ENCODE assay signal across 25 cellular contexts in the genomic region with DNA sequence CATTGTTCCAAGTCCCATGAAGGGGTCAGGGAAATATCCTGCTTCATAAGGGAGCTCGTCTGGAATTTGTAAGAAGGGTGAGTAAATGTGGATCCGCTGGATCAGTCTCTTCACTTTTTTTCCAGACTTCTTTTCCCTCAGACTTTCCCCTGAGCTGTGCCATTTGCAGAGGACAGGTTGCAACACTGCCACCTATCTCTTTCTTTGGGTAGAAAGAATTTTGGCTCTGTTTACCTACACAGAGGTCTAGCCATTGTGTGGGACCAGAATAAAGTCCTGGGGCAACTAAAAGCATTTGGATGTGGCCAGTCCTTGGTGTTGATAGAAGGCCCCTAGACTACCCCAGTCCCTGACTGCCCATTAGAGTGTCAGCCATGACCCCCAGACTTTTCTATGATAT.
A peak's percentile ranks its signal among the peaks of the same experiment; 100 is the strongest.
DNase-seq lines count a peak whose midpoint lies in the region; FAIRE-seq and TF ChIP-seq lines count a peak whose summit lies in the region.
"Had no signal": no experiment of that assay in that cellular context is flagged by ENCODE, and none has a peak within 500 bp of the region (broad histone marks: within the 10 kb centered on the region; RNA-seq: fewer than 3 reads in every experiment).

No MANE protein-coding gene starts in this region.

- TF ChIP-seq CTCF in LNCaP clone FGC (IDR thresholded peaks at IDR 0.05; ENCODE audit: control insufficient read depth, extremely low read depth, insufficient read depth) (peak; percentile 30), bronchial epithelial cell (IDR thresholded peaks at IDR 0.05; ENCODE audit: insufficient read depth, low read length, severe bottlenecking) (peak; percentile 4), neural progenitor cell (IDR thresholded peaks at IDR 0.05) (peak; percentile 30), esophagus squamous epithelium (IDR thresholded peaks at IDR 0.05) (no peak)

- H4K20me1 ChIP-seq in neural progenitor cell (ENCODE audit: low read depth) = no peaks in the 10 kb centered on the region

- H3K4me1 Mint-ChIP-seq in neural progenitor cell = peaks cover 11% of the 10 kb centered on the region
- H3K4me1 Mint-ChIP-seq: activated naive CD8-positive, alpha-beta T cell treated with anti-CD3 and anti-CD28 coated beads, Interleukin-2, amount 10 ng/mL, durations not matched to agents 7 days and 5 days; natural killer cell; stimulated activated memory B cell treated with anti-CD40 and anti-IgM and Interleukin-4, amounts not matched to agents 10 μg/mL and 1 μg/mL and 100 μg/mL, for 72 hours had no signal

- H3K27ac ChIP-seq in neural progenitor cell (no peak overlapping the region), esophagus squamous epithelium (no peak overlapping the region)

- H3K9ac ChIP-seq in neural progenitor cell = no peak overlapping the region

- H3K27me3 ChIP-seq in bronchial epithelial cell (ENCODE audit: control insufficient read depth, insufficient read depth, low read length) = no peaks in the 10 kb centered on the region
- H3K27me3 ChIP-seq in neural progenitor cell = no peaks in the 10 kb centered on the region
- H3K27me3 ChIP-seq in esophagus squamous epithelium = no peaks in the 10 kb centered on the region

- no peaks in the 10 kb centered on the region for H3F3A ChIP-seq in neural progenitor cell (ENCODE audit: low read depth)

- H3K4me3 ChIP-seq in LNCaP clone FGC (ENCODE audit: low read depth, low read length) (no peak overlapping the region), bronchial epithelial cell (ENCODE audit: low read depth, low read length) (no peak overlapping the region), neural progenitor cell (no peak overlapping the region), esophagus squamous epithelium (no peak overlapping the region)

- no peaks in the 10 kb centered on the region for H3K79me2 ChIP-seq in neural progenitor cell (ENCODE audit: low read depth)

- no peaks in the 10 kb centered on the region for H3K27me3 Mint-ChIP-seq in neural progenitor cell (ENCODE audit: insufficient read depth, low read depth)
- H3K27me3 Mint-ChIP-seq: activated naive CD8-positive, alpha-beta T cell treated with anti-CD3 and anti-CD28 coated beads, Interleukin-2, amount 10 ng/mL, durations not matched to agents 7 days and 5 days; IgD-negative memory B cell; stimulated activated memory B cell treated with anti-CD40 and anti-IgM and Interleukin-4, amounts not matched to agents 10 μg/mL and 1 μg/mL and 100 μg/mL, for 72 hours had no signal

- H3K27ac Mint-ChIP-seq in neural progenitor cell = no peak overlapping the region
- H3K27ac Mint-ChIP-seq: activated naive CD8-positive, alpha-beta T cell treated with anti-CD3 and anti-CD28 coated beads, Interleukin-2, amount 10 ng/mL, durations not matched to agents 7 days and 5 days; IgD-negative memory B cell; natural killer cell; stimulated activated memory B cell treated with anti-CD40 and anti-IgM and Interleukin-4, amounts not matched to agents 10 μg/mL and 1 μg/mL and 100 μg/mL, for 72 hours had no signal

- WGBS in esophagus squamous epithelium, 2 donors = 35 to 37% methylated on average over 2 of the region's 2 CpGs

- H3K9me3 ChIP-seq in neural progenitor cell (ENCODE audit: low read depth) (no peaks in the 10 kb centered on the region), esophagus squamous epithelium (peaks cover 0 to 13% (median 0%) of the 10 kb centered on the region in 3 donors)

- no peaks in the 10 kb centered on the region for H3K36me3 ChIP-seq in bronchial epithelial cell (ENCODE audit: control insufficient read depth, insufficient read depth, low read length)
- no peaks in the 10 kb centered on the region for H3K36me3 ChIP-seq in neural progenitor cell
- H3K36me3 ChIP-seq in esophagus squamous epithelium = no peaks in the 10 kb centered on the region

- peak; percentile 5 for DNase-seq in DMS 273 (lab: John Stamatoyannopoulos, UW; ENCODE audit: unreplicated experiment)
- DNase-seq in DMS 273 treated with DMSO at 0.1 percent for 48 hours (lab: John Stamatoyannopoulos, UW) = no peak
- DNase-seq in LNCaP clone FGC (ENCODE audit: low read depth) = no peak
- no peak for DNase-seq in bronchial epithelial cell (ENCODE audit: low read depth)
- peak; percentile 12 for DNase-seq in neural progenitor cell (ENCODE audit: low spot score)
- DNase-seq in RPMI8226 = no peak
- no peak for DNase-seq in NOMO-1 treated with dmso at 0.1 percent for 144 hours (lab: John Stamatoyannopoulos, UW; ENCODE audit: unreplicated experiment)
- no peak for DNase-seq in esophagus squamous epithelium (lab: John Stamatoyannopoulos, UW)
- DNase-seq: 8988T; activated CD4-positive, alpha-beta T cell treated with anti-CD3 and anti-CD28 coated beads, Interleukin-2, amount 50 U/mL, for 48 hours; activated CD4-positive, CD25-positive, alpha-beta regulatory T cell; activated CD8-positive, alpha-beta memory T cell treated with anti-CD3 and anti-CD28 coated beads, Interleukin-2, amount 50 U/mL, for 48 hours; activated effector memory CD4-positive, alpha-beta T cell treated with Interleukin-2 at 50 U/mL for 16 hours; activated naive CD8-positive, alpha-beta T cell treated with anti-CD3 and anti-CD28 coated beads, Interleukin-2, amount 10 ng/mL, durations not matched to agents 7 days and 5 days; DMS79 treated with DMSO at 0.1 percent for 48 hours; head of caudate nucleus; natural killer cell; NCI-H1694 treated with DMSO at 0.1 percent for 48 hours; right cardiac atrium; Right ventricle myocardium superior; stimulated activated CD4-positive, alpha-beta T cell treated with anti-CD3 and anti-CD28 coated beads, Interleukin-4, amount 100 ng/mL, for 1 hour; SW 1271; T1000 had no signal

- H3K9me3 Mint-ChIP-seq in neural progenitor cell = peaks cover 6% of the 10 kb centered on the region
- H3K9me3 Mint-ChIP-seq: stimulated activated memory B cell treated with anti-CD40 and anti-IgM and Interleukin-4, amounts not matched to agents 10 μg/mL and 1 μg/mL and 100 μg/mL, for 72 hours had no signal

- H3K4me2 ChIP-seq in neural progenitor cell = no peak overlapping the region

- no peak overlapping the region for H2AFZ ChIP-seq in neural progenitor cell (replicated peaks)

- TF ChIP-seq POLR2A in esophagus squamous epithelium (IDR thresholded peaks at IDR 0.05) = no peak

- intact Hi-C loops in esophagus squamous epithelium (cut with DNase I) = no loop called here

- H3K4me3 Mint-ChIP-seq in neural progenitor cell = no peak overlapping the region
- H3K4me3 Mint-ChIP-seq: activated naive CD8-positive, alpha-beta T cell treated with anti-CD3 and anti-CD28 coated beads, Interleukin-2, amount 10 ng/mL, durations not matched to agents 7 days and 5 days; IgD-negative memory B cell; natural killer cell; stimulated activated memory B cell treated with anti-CD40 and anti-IgM and Interleukin-4, amounts not matched to agents 10 μg/mL and 1 μg/mL and 100 μg/mL, for 72 hours had no signal

- FAIRE-seq in bronchial epithelial cell (lab: Jason Lieb, UNC) = no peak

- H3K36me3 Mint-ChIP-seq in neural progenitor cell = peaks cover 2% of the 10 kb centered on the region
- H3K36me3 Mint-ChIP-seq: activated naive CD8-positive, alpha-beta T cell treated with anti-CD3 and anti-CD28 coated beads, Interleukin-2, amount 10 ng/mL, durations not matched to agents 7 days and 5 days; stimulated activated memory B cell treated with anti-CD40 and anti-IgM and Interleukin-4, amounts not matched to agents 10 μg/mL and 1 μg/mL and 100 μg/mL, for 72 hours had no signal

- H3K4me1 ChIP-seq in neural progenitor cell = no peaks in the 10 kb centered on the region
- H3K4me1 ChIP-seq in esophagus squamous epithelium = no peaks in the 10 kb centered on the region

Comparison
In these comparisons a context has a peak if more than half of its experiments do, and no peak if none do; other contexts are left out.
1. DNase-seq: peak in DMS 273 (single experiment) and neural progenitor cell (single experiment); none in DMS 273 treated with DMSO at 0.1 percent for 48 hours (single experiment), LNCaP clone FGC (single experiment), bronchial epithelial cell (single experiment), RPMI8226 (single experiment), NOMO-1 treated with dmso at 0.1 percent for 144 hours (single experiment) and esophagus squamous epithelium (single experiment).
2. CTCF ChIP-seq: peak in LNCaP clone FGC (single experiment), bronchial epithelial cell (single experiment) and neural progenitor cell (single experiment); none in esophagus squamous epithelium (0 of 6).